In the genomic region with DNA sequence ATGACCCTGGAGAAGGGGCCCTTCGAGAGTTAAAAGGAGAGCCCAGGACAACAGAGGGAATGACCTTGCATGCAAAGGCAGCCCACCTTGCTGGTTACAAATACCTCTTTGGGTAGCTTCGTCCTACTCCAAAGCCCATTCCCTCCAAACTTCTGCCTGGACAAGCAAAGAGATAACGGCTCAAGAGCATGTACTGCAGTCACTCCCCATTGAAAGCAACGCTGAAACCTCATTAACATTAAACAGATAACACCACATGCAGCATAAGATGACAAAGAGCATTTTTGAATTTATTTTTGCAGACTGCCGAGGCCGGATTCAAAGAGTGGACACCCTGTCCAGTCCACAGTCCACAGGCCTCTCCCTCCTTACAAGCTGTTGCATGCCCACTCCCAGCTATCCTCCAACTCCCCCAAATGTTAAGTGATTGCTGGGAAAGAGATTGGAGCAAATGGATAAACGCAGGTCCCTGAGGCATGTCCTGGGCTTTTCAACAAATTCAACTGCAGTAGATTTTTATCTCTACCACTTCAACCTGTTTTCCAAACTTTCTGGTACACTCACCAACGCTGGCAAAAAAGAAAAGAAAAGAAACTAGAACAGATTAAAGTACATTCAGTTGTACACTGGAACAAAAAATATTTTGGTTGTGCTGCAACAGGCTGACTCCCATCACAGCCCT, we compare ENCODE assay signal across 1 cellular context.
TF ChIP-seq lines count a peak whose summit lies in the region.

No MANE protein-coding gene starts in this region.

TF ChIP-seq in K562, 482 proteins besides CTCF, POLR2A, EP300 and RAD21:
- TF ChIP-seq DDX20 (tag; IDR thresholded peaks at IDR 0.05; ENCODE audit: low read depth) = no peak
- TF ChIP-seq L3MBTL2 (IDR thresholded peaks at IDR 0.05) = 0 out of 2 replicates have a peak, but pooled peaks have one; percentile 22
- TF ChIP-seq MGA (IDR thresholded peaks at IDR 0.05) = peak; percentile 51; the same call in 1 of the 2 replicates
- no peak for TF ChIP-seq POLR3A (IDR thresholded peaks at IDR 0.05; ENCODE audit: borderline replicate concordance, extremely low read depth, insufficient read depth, insufficient read length)
- no peak for TF ChIP-seq SMC3 (conservative IDR thresholded peaks at IDR 0.05; ENCODE audit: insufficient read depth, low read depth, low read length)
- no peak for TF ChIP-seq NR2C2 (CRISPR knock-in tag; IDR thresholded peaks at IDR 0.05)
- TF ChIP-seq NR2C2 (tag; IDR thresholded peaks at IDR 0.05) = no peak
